18 cellular contexts compared by ENCODE assay signal in the genomic region with DNA sequence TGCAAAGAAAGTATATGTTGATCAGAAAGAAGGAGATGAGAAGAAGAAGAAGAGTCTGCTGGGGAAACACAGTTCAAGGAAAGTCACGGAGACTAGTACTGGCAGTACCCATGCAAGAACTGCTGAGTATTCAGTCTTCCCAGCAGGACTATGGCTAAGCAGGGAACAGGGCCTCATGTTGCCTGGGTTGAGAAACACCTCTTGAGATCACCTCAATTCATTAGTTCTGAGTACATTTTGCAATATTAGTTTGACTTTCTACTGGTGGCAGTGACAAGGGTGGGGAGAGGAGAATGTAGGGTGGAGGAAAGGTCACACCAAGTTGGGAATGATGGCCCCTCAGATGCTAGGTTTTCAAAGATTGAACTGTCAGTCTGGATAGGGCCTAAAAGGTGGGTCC. TPM values are rescaled to one million over a fixed set of nuclear protein-coding genes. Genes with fewer than 3 reads are reported as not detected.
DNase-seq lines count a peak whose midpoint lies in the region; ATAC-seq and TF ChIP-seq lines count a peak whose summit lies in the region.
"Had no signal": no experiment of that assay in that cellular context is flagged by ENCODE, and none has a peak within 500 bp of the region (broad histone marks: within the 10 kb centered on the region; RNA-seq: fewer than 3 reads in every experiment).

No MANE protein-coding gene starts in this region.

- no peak for TF ChIP-seq CTCF in right atrium auricular region (IDR thresholded peaks at IDR 0.05)
- no peak for TF ChIP-seq CTCF in esophagus muscularis mucosa (IDR thresholded peaks at IDR 0.05)
- no peak for TF ChIP-seq CTCF in lower lobe of right lung (IDR thresholded peaks at IDR 0.05)
- TF ChIP-seq CTCF in upper lobe of right lung (IDR thresholded peaks at IDR 0.05): no peak

- H3K27me3 ChIP-seq in right atrium auricular region: no peaks in the 10 kb centered on the region
- H3K27me3 ChIP-seq in esophagus muscularis mucosa: no peaks in the 10 kb centered on the region
- H3K27me3 ChIP-seq in lower lobe of right lung (ENCODE audit: low read depth): no peaks in the 10 kb centered on the region
- no peaks in the 10 kb centered on the region for H3K27me3 ChIP-seq in upper lobe of right lung
- H3K27me3 ChIP-seq: BLaER1 treated with 17β-estradiol and CSF1 and Interleukin-3, amounts not matched to agents 10 nM and 100 nM had no signal

- TF ChIP-seq POLR2A in esophagus muscularis mucosa (IDR thresholded peaks at IDR 0.05; ENCODE audit: low read depth): no peak

- WGBS in esophagus muscularis mucosa: 94% methylated on average over 1 of the region's 1 CpG

- H3K4me1 ChIP-seq in right atrium auricular region (peaks cover 0 to 5% of the 10 kb centered on the region in 2 donors), esophagus muscularis mucosa (peaks cover 9 to 20% (median 15%) of the 10 kb centered on the region in 4 donors), lower lobe of right lung (no peaks in the 10 kb centered on the region), upper lobe of right lung (no peaks in the 10 kb centered on the region)

- intact Hi-C loops in left ventricle myocardium superior (cut with micrococcal nuclease) (no loop called here), esophagus muscularis mucosa (cut with DNase I) (loop anchor here (10.0 kb wide), 1 partner anchor 117 kb away; no protein-coding TSS in a partner anchor), lower lobe of right lung (cut with DNase I) (no loop called here), upper lobe of right lung (cut with DNase I) (no loop called here)

- ATAC-seq in left ventricle myocardium superior: peak; percentile 41
- ATAC-seq in lower lobe of right lung: peak; percentile 86 to 93
- peak; percentile 93 for ATAC-seq in upper lobe of right lung
- no peak for ATAC-seq in HG03175 (IDR thresholded peaks at IDR 0.05; ENCODE audit: unreplicated experiment)

- TF ChIP-seq EP300 in esophagus muscularis mucosa (IDR thresholded peaks at IDR 0.05): peak; percentile 35

- H3K36me3 ChIP-seq in right atrium auricular region: no peaks in the 10 kb centered on the region
- no peaks in the 10 kb centered on the region for H3K36me3 ChIP-seq in esophagus muscularis mucosa
- H3K36me3 ChIP-seq in lower lobe of right lung: no peaks in the 10 kb centered on the region
- H3K36me3 ChIP-seq in upper lobe of right lung: no peaks in the 10 kb centered on the region

- no peak overlapping the region for H3K4me3 ChIP-seq in right atrium auricular region
- H3K4me3 ChIP-seq in esophagus muscularis mucosa: no peak overlapping the region
- H3K4me3 ChIP-seq in lower lobe of right lung: no peak overlapping the region
- no peak overlapping the region for H3K4me3 ChIP-seq in upper lobe of right lung
- H3K4me3 ChIP-seq: BLaER1 treated with 17β-estradiol and CSF1 and Interleukin-3, amounts not matched to agents 10 nM and 100 nM had no signal

- DNase-seq in left ventricle myocardium superior (no peak), right atrium auricular region (ENCODE audit: low spot score) (no peak), esophagus muscularis mucosa (ENCODE audit: extremely low spot score) (no peak), lower lobe of right lung (no peak), upper lobe of right lung (no peak), NCI-H446 treated with DMSO at 0.1 percent for 48 hours (lab: John Stamatoyannopoulos, UW) (no peak)
- DNase-seq: CD4-positive, alpha-beta T cell; COR-L47; DMS53; MM.1S; NCI-H2029; NCI-H510A; NCI-H69; RPMI8226; SHP77 treated with DMSO at 0.1 percent for 48 hours had no signal

- H3K9me3 ChIP-seq in right atrium auricular region (peaks cover 0 to 6% of the 10 kb centered on the region in 2 donors), esophagus muscularis mucosa (no peaks in the 10 kb centered on the region), lower lobe of right lung (peaks cover 6% of the 10 kb centered on the region), upper lobe of right lung (no peaks in the 10 kb centered on the region)

- H3K27ac ChIP-seq in right atrium auricular region (peak overlapping the region in 1 of 2 donors; percentile 62), esophagus muscularis mucosa (replicated peaks in 1 of 4) (peak overlapping the region; percentile 74 to 85 (median 82)), lower lobe of right lung (no peak overlapping the region), upper lobe of right lung (no peak overlapping the region)
- H3K27ac ChIP-seq: KMS-11 had no signal

RNA-seq across cellular contexts. Expression of gene MRPL33, which starts 50.5 kb away (rescaled TPM):
- total RNA-seq in left ventricle myocardium superior: 367 TPM
- 100 to 1,000 TPM; 270 to 370 TPM for total RNA-seq in right atrium auricular region
- 100 to 1,000 TPM; 283 to 500 (median 345) TPM for total RNA-seq in esophagus muscularis mucosa
- 93.3 TPM for total RNA-seq in lower lobe of right lung
- 79.4 TPM for total RNA-seq in upper lobe of right lung

Comparison
In these comparisons a context has a peak if more than half of its experiments do, and no peak if none do; other contexts are left out.
1. H3K27ac ChIP-seq: peak in esophagus muscularis mucosa (4 of 4); none in lower lobe of right lung (single experiment) and upper lobe of right lung (single experiment).